In the genomic region with DNA sequence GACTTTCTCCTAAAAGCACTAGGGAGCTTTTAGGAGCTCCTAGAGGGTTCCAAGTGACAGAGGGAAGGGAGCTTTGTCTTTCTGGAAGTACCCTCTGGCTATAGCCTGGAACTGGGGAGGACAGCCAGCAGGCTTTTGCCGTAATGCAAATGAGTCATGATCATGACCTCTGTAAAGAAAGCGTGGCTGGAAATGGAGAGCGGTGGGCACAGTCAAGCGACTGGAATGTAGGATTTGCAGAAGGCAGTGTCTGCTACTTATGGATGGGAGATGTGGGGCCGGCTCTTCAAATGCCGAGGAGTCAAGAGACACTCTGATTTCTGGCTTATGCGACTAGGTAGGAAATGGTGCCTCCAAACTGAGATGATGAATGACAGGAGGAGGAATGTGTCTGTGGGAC, we compare ENCODE assay signal across 17 cellular contexts. TPM values are rescaled to one million over a fixed set of nuclear protein-coding genes. Genes with fewer than 3 reads are reported as not detected.
DNase-seq lines count a peak whose midpoint lies in the region; ATAC-seq and TF ChIP-seq lines count a peak whose summit lies in the region.
"Had no signal": no experiment of that assay in that cellular context is flagged by ENCODE, and none has a peak within 500 bp of the region (broad histone marks: within the 10 kb centered on the region; RNA-seq: fewer than 3 reads in every experiment).

No MANE protein-coding gene starts in this region.

- H3K79me1 ChIP-seq in mesendoderm (ENCODE audit: low read length): no peaks in the 10 kb centered on the region

- H3K36me3 ChIP-seq in MG63: no peaks in the 10 kb centered on the region
- no peaks in the 10 kb centered on the region for H3K36me3 ChIP-seq in mesendoderm (ENCODE audit: control insufficient read depth, insufficient read depth, low read length)
- no peaks in the 10 kb centered on the region for H3K36me3 ChIP-seq in PC-9 (ENCODE audit: low read depth)
- no peaks in the 10 kb centered on the region for H3K36me3 ChIP-seq in right lobe of liver
- no peaks in the 10 kb centered on the region for H3K36me3 ChIP-seq in esophagus squamous epithelium
- H3K36me3 ChIP-seq: ascending aorta; BLaER1 treated with 17β-estradiol and CSF1 and Interleukin-3, amounts not matched to agents 10 nM and 100 nM had no signal

- CTCF ChIA-PET in PC-9 (lab: Charles Lee): no interaction called here

- H3K27me3 ChIP-seq in MG63 (no peaks in the 10 kb centered on the region), mesendoderm (ENCODE audit: insufficient read depth, low read length, poor library complexity) (no peaks in the 10 kb centered on the region), PC-9 (ENCODE audit: insufficient read depth, low read depth) (no peaks in the 10 kb centered on the region), right lobe of liver (no peaks in the 10 kb centered on the region), right cardiac atrium (ENCODE audit: control insufficient read depth, insufficient read depth) (no peaks in the 10 kb centered on the region), esophagus squamous epithelium (peaks cover 0 to 8% (median 0%) of the 10 kb centered on the region in 4 donors)
- H3K27me3 ChIP-seq: ascending aorta; BLaER1 treated with 17β-estradiol and CSF1 and Interleukin-3, amounts not matched to agents 10 nM and 100 nM had no signal

- intact Hi-C loops in PC-9 (cut with micrococcal nuclease; ENCODE audit: unreplicated experiment): loop anchor here (10.0 kb wide), 1 partner anchor 1312 kb away; no protein-coding TSS in a partner anchor
- intact Hi-C loops in right lobe of liver (cut with DNase I): loop anchor here (5.0 to 10.0 kb wide), 2 partner anchors 312 to 315 kb away; no protein-coding TSS in a partner anchor
- intact Hi-C loops in right cardiac atrium (cut with DNase I): no loop called here
- intact Hi-C loops in esophagus squamous epithelium (cut with DNase I): loop anchor here (10.0 kb wide), 1 partner anchor 312 kb away; no protein-coding TSS in a partner anchor

- no peak overlapping the region for H3K56ac ChIP-seq in mesendoderm (ENCODE audit: low read length)

- no peak overlapping the region for H4K5ac ChIP-seq in mesendoderm (ENCODE audit: low read length)

- H2BK120ac ChIP-seq in mesendoderm (ENCODE audit: low read depth, low read length): no peak overlapping the region

- H3F3A ChIP-seq in PC-9 (ENCODE audit: insufficient read depth, low read depth): no peaks in the 10 kb centered on the region

- no peak overlapping the region for H2AK5ac ChIP-seq in mesendoderm (ENCODE audit: low read length)

- no peaks in the 10 kb centered on the region for H3K4me1 ChIP-seq in mesendoderm (ENCODE audit: control insufficient read depth, low read depth, low read length)
- H3K4me1 ChIP-seq in PC-9 (replicated peaks; ENCODE audit: insufficient read depth): no peaks in the 10 kb centered on the region
- H3K4me1 ChIP-seq in right lobe of liver: no peaks in the 10 kb centered on the region
- no peaks in the 10 kb centered on the region for H3K4me1 ChIP-seq in right cardiac atrium (ENCODE audit: control insufficient read depth, insufficient read depth, low read length)
- no peaks in the 10 kb centered on the region for H3K4me1 ChIP-seq in esophagus squamous epithelium
- H3K4me1 ChIP-seq: ascending aorta, psoas muscle had no signal

- H4K20me1 ChIP-seq in PC-9 (ENCODE audit: insufficient read depth): no peaks in the 10 kb centered on the region
- H4K20me1 ChIP-seq: BLaER1 treated with 17β-estradiol and CSF1 and Interleukin-3, amounts not matched to agents 10 nM and 100 nM had no signal

- TF ChIP-seq CTCF in cardiac fibroblast (IDR thresholded peaks at IDR 0.05; ENCODE audit: low read depth, low read length) (no peak), PC-9 (conservative IDR thresholded peaks at IDR 0.05) (no peak), right lobe of liver (IDR thresholded peaks at IDR 0.05) (no peak), esophagus squamous epithelium (IDR thresholded peaks at IDR 0.05) (no peak)

- no peak overlapping the region for H3K18ac ChIP-seq in mesendoderm (ENCODE audit: low read length)

- DNase-seq in AG20443 (ENCODE audit: low spot score) (peak; percentile 82), MG63 (peak; percentile 81), cardiac fibroblast (ENCODE audit: low read depth in 2 of 2) (peak; percentile 61 to 62), mesendoderm (peak; percentile 42), PC-9 (no peak), right lobe of liver (no peak), right cardiac atrium (no peak), esophagus squamous epithelium (lab: John Stamatoyannopoulos, UW) (no peak)
- DNase-seq: activated T-cell treated with anti-CD3 and anti-CD28 coated beads, Interleukin-2, amount 50 U/mL, for 4 hours; effector memory CD8-positive, alpha-beta T cell; GF-D8; NCI-H2081 treated with DMSO at 0.1 percent for 48 hours; psoas muscle; SW 1271 had no signal

- H3K4me2 ChIP-seq in mesendoderm (ENCODE audit: low read length): no peak overlapping the region
- no peak overlapping the region for H3K4me2 ChIP-seq in PC-9
- H3K4me2 ChIP-seq: BLaER1 treated with 17β-estradiol and CSF1 and Interleukin-3, amounts not matched to agents 10 nM and 100 nM had no signal

- H3K4ac ChIP-seq in mesendoderm (ENCODE audit: low read depth, low read length): no peak overlapping the region

- POLR2A ChIA-PET in PC-9 (lab: Charles Lee; ENCODE audit: unreplicated experiment): no interaction called here

- TF ChIP-seq POLR2A in right lobe of liver (IDR thresholded peaks at IDR 0.05) (no peak), esophagus squamous epithelium (IDR thresholded peaks at IDR 0.05) (no peak)

- H3K9me2 ChIP-seq in PC-9 (ENCODE audit: insufficient read depth): no peaks in the 10 kb centered on the region

- H3K4me3 ChIP-seq in MG63 (no peak overlapping the region), cardiac fibroblast (replicated peaks in 1 of 2; ENCODE audit: low read depth in 2 of 2, low read length in 2 of 2) (no peak overlapping the region), mesendoderm (ENCODE audit: low read length) (no peak overlapping the region), PC-9 (no peak overlapping the region), right lobe of liver (no peak overlapping the region), right cardiac atrium (ENCODE audit: low read length) (no peak overlapping the region), esophagus squamous epithelium (no peak overlapping the region)
- H3K4me3 ChIP-seq: ascending aorta; BLaER1 treated with 17β-estradiol and CSF1 and Interleukin-3, amounts not matched to agents 10 nM and 100 nM; psoas muscle had no signal

- H4K8ac ChIP-seq in mesendoderm (ENCODE audit: low read depth, low read length): no peak overlapping the region

- no CpG with 5 or more reads among the region's 7 CpGs for WGBS in mesendoderm (ENCODE audit: extremely low coverage, insufficient coverage, low lambda C conversion rate)
- 66% methylated on average over 3 of the region's 7 CpGs for WGBS in right lobe of liver (ENCODE audit: insufficient coverage, low coverage, low lambda C conversion rate, missing lambda C conversion rate)
- 75% methylated on average over 7 of the region's 7 CpGs for WGBS in right cardiac atrium
- 62 to 97% methylated on average over 6 to 7 of the region's 7 CpGs for WGBS in esophagus squamous epithelium, 2 donors

- no TSS peak for BruUV-seq in PC-9 (replicated peaks; lab: Mats Ljungman, UMichigan)

- no peak overlapping the region for H2BK5ac ChIP-seq in mesendoderm (ENCODE audit: low read length)

- H3K9me3 ChIP-seq in MG63: no peaks in the 10 kb centered on the region
- no peaks in the 10 kb centered on the region for H3K9me3 ChIP-seq in PC-9 (ENCODE audit: insufficient read depth, low read depth)
- no peaks in the 10 kb centered on the region for H3K9me3 ChIP-seq in right lobe of liver
- no peaks in the 10 kb centered on the region for H3K9me3 ChIP-seq in right cardiac atrium (ENCODE audit: control insufficient read depth, low read length)
- no peaks in the 10 kb centered on the region for H3K9me3 ChIP-seq in esophagus squamous epithelium
- H3K9me3 ChIP-seq: ascending aorta, psoas muscle had no signal

- no peak overlapping the region for H3K9ac ChIP-seq in mesendoderm (ENCODE audit: low read length)
- H3K9ac ChIP-seq: BLaER1 treated with 17β-estradiol and CSF1 and Interleukin-3, amounts not matched to agents 10 nM and 100 nM had no signal

- H2BK15ac ChIP-seq in mesendoderm (replicated peaks; ENCODE audit: low read depth): no peak overlapping the region

- ATAC-seq in right lobe of liver (no peak), right cardiac atrium (no peak)
- ATAC-seq: activated T-cell treated with anti-CD3 and anti-CD28 coated beads, Interleukin-2, amount 50 U/mL, for 4 hours; effector memory CD8-positive, alpha-beta T cell; psoas muscle had no signal

- H3K79me2 ChIP-seq in mesendoderm (ENCODE audit: control insufficient read depth, insufficient read depth, low read length): no peaks in the 10 kb centered on the region
- H3K79me2 ChIP-seq in PC-9 (ENCODE audit: low read depth): no peaks in the 10 kb centered on the region

- H3K27ac ChIP-seq in mesendoderm (ENCODE audit: low read depth, low read length): no peak overlapping the region
- no peak overlapping the region for H3K27ac ChIP-seq in PC-9
- H3K27ac ChIP-seq in right lobe of liver: no peak overlapping the region
- H3K27ac ChIP-seq in right cardiac atrium (ENCODE audit: low read length): no peak overlapping the region
- no peak overlapping the region for H3K27ac ChIP-seq in esophagus squamous epithelium
- H3K27ac ChIP-seq: ascending aorta; BLaER1 treated with 17β-estradiol and CSF1 and Interleukin-3, amounts not matched to agents 10 nM and 100 nM; psoas muscle had no signal

- H3K23ac ChIP-seq in mesendoderm (ENCODE audit: low read length): no peak overlapping the region

- no peak overlapping the region for H2AFZ ChIP-seq in PC-9

RNA-seq across cellular contexts. Expression of gene PLPP4, which starts 34.6 kb away (rescaled TPM):
- 3.4 and 13.4 TPM in 2 replicates for total RNA-seq in MG63 (2014; rRNA removed; shearing (Covaris generic); ENCODE audit: low replicate concordance)
- polyA plus RNA-seq in mesendoderm (2013, experiment 1 of 2): 0.32 TPM
- 0.31 TPM for polyA plus RNA-seq in mesendoderm (2013, experiment 2 of 2)
- not detected in 2 replicates for total RNA-seq in PC-9 (2021)
- under 1 TPM in 5 of 6 experiments, not detected in 1; 0.35 to 0.81 (median 0.37) TPM for total RNA-seq in right lobe of liver
- total RNA-seq in right cardiac atrium: not detected
- 0.09 TPM for polyA plus RNA-seq in right cardiac atrium
- under 1 TPM in 2 of 4 donors, not detected in 2; 0.38 to 0.49 TPM for total RNA-seq in esophagus squamous epithelium
- total RNA-seq: activated T-cell treated with anti-CD3 and anti-CD28 coated beads, Interleukin-2, amount 50 U/mL, for 4 hours; ascending aorta; mononuclear cell; psoas muscle had no signal
- polyA plus RNA-seq: psoas muscle had no signal

Comparison
In these comparisons a context has a peak if more than half of its experiments do, and no peak if none do; other contexts are left out.
1. DNase-seq: peak in AG20443 (single experiment), MG63 (single experiment), cardiac fibroblast (2 of 2) and mesendoderm (single experiment); none in PC-9 (0 of 2), right lobe of liver (0 of 3), right cardiac atrium (0 of 3) and esophagus squamous epithelium (single experiment).
2. intact Hi-C loops: an anchor here in PC-9 (10.0 kb wide), right lobe of liver (5.0 to 10.0 kb wide) and esophagus squamous epithelium (10.0 kb wide); none called in right cardiac atrium.